Comparison of ENCODE assay signal across 8 cellular contexts in genomic region chr19:49590071-49590970, GRCh38. TPM values are rescaled to one million over a fixed set of nuclear protein-coding genes. Genes with fewer than 3 reads are reported as not detected.
DNase-seq lines count a peak whose midpoint lies in the region; ATAC-seq and TF ChIP-seq lines count a peak whose summit lies in the region.

No MANE protein-coding gene starts in this region.

- under 1% methylated on average over 48 of the region's 58 CpGs for WGBS in hepatocyte (ENCODE audit: low lambda C conversion rate, missing lambda C conversion rate)

- H3K4me1 ChIP-seq in hepatocyte (ENCODE audit: insufficient read depth): peaks cover 6% of the 10 kb centered on the region

- H3K27ac ChIP-seq in hepatocyte: peak overlapping the region; percentile 87

- DNase-seq in GM13976 (ENCODE audit: low spot score) (peak; percentile 96), NCI-H2029 (lab: John Stamatoyannopoulos, UW) (peak; percentile 95), T-helper 9 cell (peak; percentile 92), astrocyte of the cerebellum (ENCODE audit: low read depth) (peak; percentile 87), hepatocyte (ENCODE audit: low spot score) (peak; percentile 98), renal cortical epithelial cell (ENCODE audit: low read depth) (peak; percentile 90)

- H3K9me2 ChIP-seq in hepatocyte (replicated peaks; ENCODE audit: insufficient read depth): no peaks in the 10 kb centered on the region

- TF ChIP-seq CTCF in GM13976 (IDR thresholded peaks at IDR 0.05; ENCODE audit: borderline replicate concordance, control extremely low read depth, extremely low read depth, insufficient read depth, missing control alignments) (no peak), astrocyte of the cerebellum (IDR thresholded peaks at IDR 0.05; ENCODE audit: low read depth, low read length, missing control alignments) (no peak), hepatocyte (IDR thresholded peaks at IDR 0.05; ENCODE audit: poor library complexity) (no peak)

- no peaks in the 10 kb centered on the region for H3K27me3 ChIP-seq in hepatocyte

- H2AFZ ChIP-seq in hepatocyte: peak overlapping the region; percentile 3

- ATAC-seq in HG02852 (IDR thresholded peaks at IDR 0.05; ENCODE audit: unreplicated experiment) (peak; percentile 60), HG03565 (IDR thresholded peaks at IDR 0.05; ENCODE audit: unreplicated experiment) (no peak)

- H3K4me2 ChIP-seq in hepatocyte: peak overlapping the region; percentile 99

- no peaks in the 10 kb centered on the region for H3K9me3 ChIP-seq in hepatocyte (ENCODE audit: low read depth)

- H3K79me2 ChIP-seq in hepatocyte: peaks cover 36% of the 10 kb centered on the region

- H4K20me1 ChIP-seq in hepatocyte (ENCODE audit: insufficient read depth, poor library complexity, severe bottlenecking): peaks cover 18% of the 10 kb centered on the region

- in situ Hi-C loops in GM13976 (cut with MboI; ENCODE audit: low sequenced_read_pairs, unreplicated experiment) (no loop called here), astrocyte of the cerebellum (cut with HindIII; ENCODE audit: low sequenced_read_pairs) (no loop called here)

- peak overlapping the region; percentile 89 for H3K4me3 ChIP-seq in astrocyte of the cerebellum (ENCODE audit: low read depth, low read length)
- peak overlapping the region; percentile 84 for H3K4me3 ChIP-seq in hepatocyte

- no peaks in the 10 kb centered on the region for H3K36me3 ChIP-seq in hepatocyte (replicated peaks; ENCODE audit: insufficient read depth, low read depth)

RNA-seq across cellular contexts. Expression of gene PRR12, which starts 0.7 kb away (rescaled TPM):
- total RNA-seq in hepatocyte: 2.1 and 3.7 TPM in 2 replicates
- polyA plus RNA-seq in hepatocyte: 2.7 and 3.0 TPM in 2 replicates
- 0.87 and 8.7 TPM in 2 replicates for total RNA-seq in renal cortical epithelial cell

RNA-seq across cellular contexts. Expression of gene PRRG2, which starts 9.2 kb away (rescaled TPM):
- 6.0 and 10.2 TPM in 2 replicates for total RNA-seq in hepatocyte
- polyA plus RNA-seq in hepatocyte: 4.0 and 4.3 TPM in 2 replicates
- total RNA-seq in renal cortical epithelial cell: 4.2 and 7.2 TPM in 2 replicates

RNA-seq across cellular contexts. Expression of gene NOSIP, which starts 10.0 kb away (rescaled TPM):
- 43.4 and 52.8 TPM in 2 replicates for total RNA-seq in hepatocyte
- 92.4 and 93.9 TPM in 2 replicates for polyA plus RNA-seq in hepatocyte
- total RNA-seq in renal cortical epithelial cell: 37.9 and 117 TPM in 2 replicates

RNA-seq across cellular contexts. Expression of gene RRAS, which starts 49.6 kb away (rescaled TPM):
- total RNA-seq in hepatocyte (19.2 and 32.6 TPM in 2 replicates), renal cortical epithelial cell (32.5 and 40.5 TPM in 2 replicates)
- polyA plus RNA-seq in hepatocyte: 107 and 125 TPM in 2 replicates

RNA-seq across cellular contexts. Expression of gene SCAF1, which starts 51.7 kb away (rescaled TPM):
- 9.8 and 18.6 TPM in 2 replicates for total RNA-seq in hepatocyte
- 12.4 and 12.6 TPM in 2 replicates for polyA plus RNA-seq in hepatocyte
- total RNA-seq in renal cortical epithelial cell: 12.5 and 50.9 TPM in 2 replicates
